12 cellular contexts compared by ENCODE assay signal in genomic region chr15:43209059-43209824, GRCh38. TPM values are rescaled to one million over a fixed set of nuclear protein-coding genes. Genes with fewer than 3 reads are reported as not detected.
DNase-seq lines count a peak whose midpoint lies in the region; TF ChIP-seq lines count a peak whose summit lies in the region.
"Had no signal": no experiment of that assay in that cellular context is flagged by ENCODE, and none has a peak within 500 bp of the region (broad histone marks: within the 10 kb centered on the region; RNA-seq: fewer than 3 reads in every experiment).

No MANE protein-coding gene starts in this region.

- H3K4me3 ChIP-seq in HFF-Myc (replicated peaks; ENCODE audit: low read depth, low read length) = no peak overlapping the region
- H3K4me3 ChIP-seq in astrocyte of the spinal cord (ENCODE audit: low read depth, low read length) = no peak overlapping the region
- H3K4me3 ChIP-seq: heart left ventricle had no signal

- in situ Hi-C loops in astrocyte of the spinal cord (cut with HindIII; ENCODE audit: low sequenced_read_pairs) (no loop called here), ACHN (cut with HindIII; ENCODE audit: low pct_ligation_motif_present, low pct_unique_long_range_greater_than_20kb, low sequenced_read_pairs) (no loop called here)

- peak; percentile 16 for TF ChIP-seq CTCF in HFF-Myc (IDR thresholded peaks at IDR 0.05; ENCODE audit: low read depth, low read length, missing control alignments)
- peak; percentile 16 for TF ChIP-seq CTCF in astrocyte of the spinal cord (IDR thresholded peaks at IDR 0.05; ENCODE audit: low read depth, low read length)

- DNase-seq in DMS53 treated with DMSO at 0.1 percent for 48 hours (lab: John Stamatoyannopoulos, UW; ENCODE audit: unreplicated experiment) = peak; percentile 3
- no peak for DNase-seq in HFF-Myc (ENCODE audit: extremely low read depth, low read depth)
- DNase-seq in astrocyte of the spinal cord (ENCODE audit: low read depth, low spot score) = no peak
- peak; percentile 25 for DNase-seq in kidney tubule cell (ENCODE audit: low spot score)
- DNase-seq in mesenteric fat pad (ENCODE audit: low spot score) = no peak
- no peak for DNase-seq in GDM1 (lab: John Stamatoyannopoulos, UW)
- DNase-seq in ACHN = no peak
- no peak for DNase-seq in activated CD8-positive, alpha-beta memory T cell treated with anti-CD3 and anti-CD28 coated beads for 24 hours
- DNase-seq: activated effector memory CD4-positive, alpha-beta T cell treated with Interleukin-2 at 50 U/mL for 16 hours; heart left ventricle; MM.1S had no signal

RNA-seq across cellular contexts. Expression of gene EPB42, which starts 11.6 kb away (rescaled TPM):
- total RNA-seq in mesenteric fat pad = 2.8 TPM
- total RNA-seq: myocyte had no signal

RNA-seq across cellular contexts. Expression of gene CCNDBP1, which starts 24.0 kb away (rescaled TPM):
- 56.3 TPM for total RNA-seq in mesenteric fat pad

RNA-seq across cellular contexts. Expression of gene TGM5, which starts 57.5 kb away (rescaled TPM):
- 0.45 TPM for total RNA-seq in mesenteric fat pad
- total RNA-seq: myocyte had no signal

Comparison
In these comparisons a context has a peak if more than half of its experiments do, and no peak if none do; other contexts are left out.
1. DNase-seq: peak in DMS53 treated with DMSO at 0.1 percent for 48 hours (single experiment) and kidney tubule cell (single experiment); none in HFF-Myc (single experiment), astrocyte of the spinal cord (single experiment), mesenteric fat pad (single experiment), GDM1 (single experiment), ACHN (single experiment) and activated CD8-positive, alpha-beta memory T cell treated with anti-CD3 and anti-CD28 coated beads for 24 hours (single experiment).